In genomic region chrX:125497667-125498066, GRCh38 we compare ENCODE assay signal across 8 cellular contexts.
"Had no signal": no experiment of that assay in that cellular context is flagged by ENCODE, and none has a peak within 500 bp of the region (broad histone marks: within the 10 kb centered on the region; RNA-seq: fewer than 3 reads in every experiment).

No MANE protein-coding gene starts in this region.

- ATAC-seq: GM23338 had no signal

- FAIRE-seq: H1, H54, HTR-8/SVneo had no signal

- H3K4me2 ChIP-seq: GM23338 had no signal

- DNase-seq: H9, HCEC 1CT, IMR-90, KBM-7 had no signal

- H3K4me3 ChIP-seq: GM23338 had no signal

- H2AFZ ChIP-seq: GM23338 had no signal
